ENCODE assay signal across 21 cellular contexts in genomic region chr12:101769865-101770264, GRCh38. TPM values are rescaled to one million over a fixed set of nuclear protein-coding genes. Genes with fewer than 3 reads are reported as not detected.
"Had no signal": no experiment of that assay in that cellular context is flagged by ENCODE, and none has a peak within 500 bp of the region (broad histone marks: within the 10 kb centered on the region; RNA-seq: fewer than 3 reads in every experiment).

No MANE protein-coding gene starts in this region.

- H3K36me3 ChIP-seq: prostate gland had no signal

- DNase-seq: activated CD4-positive, alpha-beta memory T cell treated with anti-CD3 and anti-CD28 coated beads for 36 hours; activated CD4-positive, alpha-beta T cell treated with anti-CD3 and anti-CD28 coated beads for 48 hours; activated CD4-positive, CD25-positive, alpha-beta regulatory T cell; activated effector memory CD4-positive, alpha-beta T cell treated with Interleukin-2 at 50 U/mL for 16 hours; activated naive CD4-positive, alpha-beta T cell treated with anti-CD3 and anti-CD28 coated beads for 36 hours; activated T-cell treated with anti-CD3 and anti-CD28 coated beads, Interleukin-2, amount 50 U/mL, for 48 hours; aorta; heart right ventricle; islet precursor cell; left cardiac atrium; midbrain; natural killer cell; spleen; stimulated activated CD4-positive, alpha-beta T cell treated with anti-CD3 and anti-CD28 coated beads, Interleukin-4, amount 100 ng/mL, for 1 hour; stimulated activated naive CD4-positive, alpha-beta T cell; testis had no signal

- H3K27ac ChIP-seq: epithelial cell of prostate, heart right ventricle, prostate gland, right atrium auricular region, testis, vagina had no signal

- H3K4me1 ChIP-seq: right atrium auricular region, testis, vagina had no signal

- H3K4me3 ChIP-seq: heart right ventricle, prostate gland, right atrium auricular region, spleen, testis, vagina had no signal

- H3K9me3 ChIP-seq: heart right ventricle, prostate gland, right atrium auricular region, spleen, testis, vagina had no signal

- H3K27me3 ChIP-seq: heart right ventricle, right atrium auricular region, spleen, testis, vagina had no signal

- ATAC-seq: heart right ventricle, left cardiac atrium, natural killer cell had no signal

RNA-seq across cellular contexts. Expression of gene SYCP3, which starts 30.6 kb away (rescaled TPM):
- total RNA-seq: activated naive CD4-positive, alpha-beta T cell treated with anti-CD3 and anti-CD28 coated beads for 36 hours; cardiac septum; left cardiac atrium; right atrium auricular region; vagina had no signal
